Comparison of ENCODE assay signal across 8 cellular contexts in genomic region chr22:37674951-37675929, GRCh38. TPM values are rescaled to one million over a fixed set of nuclear protein-coding genes. Genes with fewer than 3 reads are reported as not detected.
DNase-seq lines count a peak whose midpoint lies in the region; ATAC-seq and TF ChIP-seq lines count a peak whose summit lies in the region.

Gene LGALS1 (plus strand): TSS chr22:37675636. CDS start chr22:37675703, 67 bp downstream.

- H3K9me3 Mint-ChIP-seq in activated naive CD8-positive, alpha-beta T cell treated with anti-CD3 and anti-CD28 coated beads for 36 hours, result no peaks in the 10 kb centered on the region

- H3K36me3 ChIP-seq in BE2C (no peaks in the 10 kb centered on the region), SJSA1 (peaks cover 44% of the 10 kb centered on the region), urinary bladder (ENCODE audit: insufficient read depth) (no peaks in the 10 kb centered on the region)

- peaks cover 15% of the 10 kb centered on the region for H3K4me1 ChIP-seq in BE2C
- peaks cover 22% of the 10 kb centered on the region for H3K4me1 ChIP-seq in SJSA1 (replicated peaks)
- H3K4me1 ChIP-seq in urinary bladder (ENCODE audit: insufficient read depth), result peaks cover 1% of the 10 kb centered on the region

- H3K4me3 ChIP-seq in BE2C (ENCODE audit: low read depth, low read length) (peak within 1 kb of the TSS; percentile 52), SJSA1 (peak within 1 kb of the TSS; percentile 68), urinary bladder (ENCODE audit: low read depth, low read length) (peak within 1 kb of the TSS; percentile 55)

- H3K27ac ChIP-seq in SJSA1 (peak within 1 kb of the TSS; percentile 76), urinary bladder (ENCODE audit: low read depth) (peak within 1 kb of the TSS; percentile 97)

- no peaks in the 10 kb centered on the region for H3K9me3 ChIP-seq in BE2C
- no peaks in the 10 kb centered on the region for H3K9me3 ChIP-seq in SJSA1 (replicated peaks)

- H3K4me1 Mint-ChIP-seq in activated naive CD8-positive, alpha-beta T cell treated with anti-CD3 and anti-CD28 coated beads for 36 hours, result peaks cover 57% of the 10 kb centered on the region

- H3K36me3 Mint-ChIP-seq in activated naive CD8-positive, alpha-beta T cell treated with anti-CD3 and anti-CD28 coated beads for 36 hours, result peaks cover 2% of the 10 kb centered on the region

- H3K4me3 Mint-ChIP-seq in activated naive CD8-positive, alpha-beta T cell treated with anti-CD3 and anti-CD28 coated beads for 36 hours, result peak within 1 kb of the TSS; percentile 80

- H3K27me3 Mint-ChIP-seq in activated naive CD8-positive, alpha-beta T cell treated with anti-CD3 and anti-CD28 coated beads for 36 hours, result no peaks in the 10 kb centered on the region

- peak; percentile 94 for DNase-seq in BE2C
- DNase-seq in HT1080 (ENCODE audit: low read depth), result peak; percentile 98
- DNase-seq in SJSA1 (ENCODE audit: low read depth in 1 of 2, low spot score in 2 of 2), result peak; percentile 99 to 100
- peak; percentile 78 for DNase-seq in activated naive CD8-positive, alpha-beta T cell treated with anti-CD3 and anti-CD28 coated beads for 36 hours
- no peak for DNase-seq in glomerular endothelial cell (ENCODE audit: extremely low read depth, low read depth, low spot score)
- peak in 55 of 56 donors; percentile 16 to 89 (median 69) for DNase-seq in nucleus accumbens (lab: John Stamatoyannopoulos, UW)

- 2% methylated on average over 34 of the region's 34 CpGs for WGBS in urinary bladder

- H3K27ac Mint-ChIP-seq in activated naive CD8-positive, alpha-beta T cell treated with anti-CD3 and anti-CD28 coated beads for 36 hours, result peak within 1 kb of the TSS; percentile 92

- TF ChIP-seq CTCF in BE2C (IDR thresholded peaks at IDR 0.05; ENCODE audit: low read depth, low read length), result peak; percentile 10; the same call in 1 of the 2 replicates

- ATAC-seq in GM19035 (IDR thresholded peaks at IDR 0.05; ENCODE audit: unreplicated experiment), result peak; percentile 47

- H3K27me3 ChIP-seq in BE2C, result no peaks in the 10 kb centered on the region
- H3K27me3 ChIP-seq in SJSA1 (replicated peaks), result no peaks in the 10 kb centered on the region

RNA-seq across cellular contexts. Expression of gene LGALS1, which starts in this region (rescaled TPM):
- polyA plus RNA-seq in BE2C (2012; ENCODE audit: insufficient read depth, insufficient read length, low read depth), result 282 TPM
- total RNA-seq in HT1080 (2014; rRNA removed; shearing (Covaris generic)), result 3,838 and 5,466 TPM in 2 replicates
- 3,157 and 4,498 TPM in 2 replicates for polyA plus RNA-seq in HT1080 (2015; cell fraction: cytosol; rRNA removed)
- 1,529 and 1,831 TPM in 2 replicates for polyA plus RNA-seq in HT1080 (2015; cell fraction: nucleus; rRNA removed)
- 5,490 and 8,922 TPM in 2 replicates for total RNA-seq in SJSA1 (2014; rRNA removed; shearing (Covaris generic))
- total RNA-seq in activated naive CD8-positive, alpha-beta T cell treated with anti-CD3 and anti-CD28 coated beads for 36 hours, result 100 to 1,000 TPM; 166 to 171 TPM
- 4,843 and 7,713 TPM in 2 replicates for total RNA-seq in glomerular endothelial cell
- total RNA-seq in urinary bladder, result 1,499 TPM
- 1,781 TPM for polyA plus RNA-seq in urinary bladder
